17 cellular contexts compared by ENCODE assay signal in the genomic region with DNA sequence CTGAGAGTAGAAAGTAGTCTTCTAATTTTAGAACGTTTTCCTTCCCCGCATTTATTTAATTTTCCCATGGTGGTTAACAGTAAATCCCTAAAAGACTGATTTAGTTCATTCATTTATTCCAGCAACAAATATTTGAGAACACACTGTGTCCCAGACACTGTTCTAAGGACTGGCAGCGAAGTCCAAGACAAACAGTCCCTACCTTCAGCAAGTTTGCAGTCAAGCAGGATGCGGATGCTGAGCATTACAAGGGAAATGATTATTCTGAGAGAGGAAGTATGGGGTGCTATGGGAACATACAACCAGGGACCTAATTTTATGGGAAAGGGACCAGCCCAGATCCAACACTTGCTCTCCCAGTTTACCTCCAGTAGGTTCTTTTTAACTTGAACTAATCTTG. TPM values are rescaled to one million over a fixed set of nuclear protein-coding genes. Genes with fewer than 3 reads are reported as not detected.
A peak's percentile ranks its signal among the peaks of the same experiment; 100 is the strongest.
DNase-seq lines count a peak whose midpoint lies in the region; ATAC-seq and TF ChIP-seq lines count a peak whose summit lies in the region.
"Had no signal": no experiment of that assay in that cellular context is flagged by ENCODE, and none has a peak within 500 bp of the region (broad histone marks: within the 10 kb centered on the region; RNA-seq: fewer than 3 reads in every experiment).

No MANE protein-coding gene starts in this region.

- peaks cover 34% of the 10 kb centered on the region for H3K36me3 Mint-ChIP-seq in CD4-positive, alpha-beta T cell (ENCODE audit: low read depth)
- H3K36me3 Mint-ChIP-seq in activated naive CD8-positive, alpha-beta T cell treated with anti-CD3 and anti-CD28 coated beads, Interleukin-2, amount 50 U/mL, for 24 hours (ENCODE audit: low read depth), result peaks cover 31% of the 10 kb centered on the region

- H3K4me2 ChIP-seq in DND-41 (ENCODE audit: insufficient read depth, low read length) (no peak overlapping the region), trophoblast cell (ENCODE audit: low read length) (no peak overlapping the region)

- peak overlapping the region; percentile 6 for H3K4me3 Mint-ChIP-seq in CD4-positive, alpha-beta T cell
- H3K4me3 Mint-ChIP-seq in activated naive CD8-positive, alpha-beta T cell treated with anti-CD3 and anti-CD28 coated beads, Interleukin-2, amount 50 U/mL, for 24 hours, result no peak overlapping the region

- no peaks in the 10 kb centered on the region for H3K9me3 Mint-ChIP-seq in CD4-positive, alpha-beta T cell
- H3K9me3 Mint-ChIP-seq in activated naive CD8-positive, alpha-beta T cell treated with anti-CD3 and anti-CD28 coated beads, Interleukin-2, amount 50 U/mL, for 24 hours, result no peaks in the 10 kb centered on the region
- H3K9me3 Mint-ChIP-seq: activated T-helper 1 cell treated with anti-CD3 and anti-CD28 coated beads, Interleukin-12 subunit alpha, Interleukin-12 subunit beta, Interleukin-2, Interleukin-4 antibody, amounts not matched to agents 30 ng/mL and 10 ng/mL and 1 ng/mL, durations not matched to agents 14 hours and 24 hours and 36 hours had no signal

- peak overlapping the region; percentile 97 for H3K27ac Mint-ChIP-seq in CD4-positive, alpha-beta T cell
- H3K27ac Mint-ChIP-seq in activated naive CD8-positive, alpha-beta T cell treated with anti-CD3 and anti-CD28 coated beads, Interleukin-2, amount 50 U/mL, for 24 hours, result peak overlapping the region; percentile 100

- H3K36me3 ChIP-seq in DND-41 (ENCODE audit: insufficient read depth, low read length) (peaks cover 13% of the 10 kb centered on the region), muscle layer of duodenum (ENCODE audit: control insufficient read depth in 1 of 2, insufficient read depth in 2 of 2, low read length in 2 of 2) (peaks cover 3 to 10% of the 10 kb centered on the region in 2 donors), trophoblast cell (ENCODE audit: control insufficient read depth in 1 of 2, insufficient read depth in 2 of 2, low read length in 2 of 2) (peaks cover 15 to 29% of the 10 kb centered on the region in 2 experiments)
- H3K36me3 ChIP-seq: gastrocnemius medialis had no signal

- H3K9ac ChIP-seq in DND-41 (ENCODE audit: low read depth, low read length) (no peak overlapping the region), trophoblast cell (ENCODE audit: low read length) (no peak overlapping the region)

- H2BK12ac ChIP-seq in trophoblast cell (ENCODE audit: low read length), result no peak overlapping the region

- H4K8ac ChIP-seq in trophoblast cell (ENCODE audit: low read depth, low read length), result no peak overlapping the region

- H3K4me3 ChIP-seq in DND-41 (ENCODE audit: low read depth in 1 of 2, low read length in 2 of 2) (no peak overlapping the region), muscle layer of duodenum (ENCODE audit: low read depth in 1 of 2, low read length in 2 of 2) (no peak overlapping the region), trophoblast cell (ENCODE audit: low read depth, low read length) (no peak overlapping the region)

- H4K91ac ChIP-seq in trophoblast cell (ENCODE audit: low read depth, low read length), result no peak overlapping the region

- peaks cover 25% of the 10 kb centered on the region for H3K27me3 Mint-ChIP-seq in CD4-positive, alpha-beta T cell
- H3K27me3 Mint-ChIP-seq in activated naive CD8-positive, alpha-beta T cell treated with anti-CD3 and anti-CD28 coated beads, Interleukin-2, amount 50 U/mL, for 24 hours, result peaks cover 12% of the 10 kb centered on the region

- H3K4me1 Mint-ChIP-seq in CD4-positive, alpha-beta T cell (ENCODE audit: low read depth), result peaks cover 28% of the 10 kb centered on the region
- peaks cover 37% of the 10 kb centered on the region for H3K4me1 Mint-ChIP-seq in activated naive CD8-positive, alpha-beta T cell treated with anti-CD3 and anti-CD28 coated beads, Interleukin-2, amount 50 U/mL, for 24 hours

- H2AK5ac ChIP-seq in trophoblast cell (ENCODE audit: low read length), result no peak overlapping the region

- no peak overlapping the region for H4K12ac ChIP-seq in trophoblast cell (ENCODE audit: low read depth, low read length)

- intact Hi-C loops in CD4-positive, alpha-beta T cell (cut with DNase I, micrococcal nuclease), result no loop called here

- no peak overlapping the region for H3K18ac ChIP-seq in trophoblast cell (ENCODE audit: low read length)

- DNase-seq in CD4-positive, alpha-beta T cell, result no peak
- DNase-seq in DND-41 (no peak), trophoblast cell (no peak), DMS 273 treated with DMSO at 0.1 percent for 48 hours (lab: John Stamatoyannopoulos, UW) (no peak), foreskin melanocyte (no peak)
- no peak for DNase-seq in activated naive CD8-positive, alpha-beta T cell treated with anti-CD3 and anti-CD28 coated beads, Interleukin-2, amount 50 U/mL, for 24 hours
- DNase-seq: activated CD4-positive, CD25-positive, alpha-beta regulatory T cell; effector memory CD4-positive, alpha-beta T cell; gastrocnemius medialis; GDM1; retina; stimulated activated CD4-positive, alpha-beta T cell treated with anti-CD3 and anti-CD28 coated beads, Interleukin-2, amount 100 ng/mL, for 24 hours had no signal

- H3K14ac ChIP-seq in trophoblast cell (ENCODE audit: low read length), result no peak overlapping the region

- POLR2A ChIA-PET in CD4-positive, alpha-beta T cell (lab: Charles Lee), result interaction anchor here (1.0 to 11.3 kb wide), 8 partner anchors 11 to 1473 kb away, joined by 3 to 245 read pairs (median 12); a partner anchor contains a TSS

- H2BK120ac ChIP-seq in trophoblast cell (ENCODE audit: insufficient read depth, low read length, poor library complexity), result no peak overlapping the region

- H3K27me3 ChIP-seq in CD4-positive, alpha-beta T cell (ENCODE audit: control insufficient read depth, insufficient read depth, low read length), result no peaks in the 10 kb centered on the region
- H3K27me3 ChIP-seq in DND-41 (ENCODE audit: insufficient read depth, low read length, poor library complexity) (no peaks in the 10 kb centered on the region), muscle layer of duodenum (ENCODE audit: low read depth, low read length) (no peaks in the 10 kb centered on the region), trophoblast cell (ENCODE audit: insufficient read depth, low read length) (no peaks in the 10 kb centered on the region)

- H2AFZ ChIP-seq in DND-41 (ENCODE audit: low read depth, low read length), result peak overlapping the region; percentile 77
- H2AFZ ChIP-seq in trophoblast cell (ENCODE audit: insufficient read depth, low read length, poor library complexity), result no peak overlapping the region

- H3K79me2 ChIP-seq in DND-41 (ENCODE audit: insufficient read depth, low read length) (peaks cover 12% of the 10 kb centered on the region), trophoblast cell (ENCODE audit: control insufficient read depth, insufficient read depth, low read length, poor library complexity) (no peaks in the 10 kb centered on the region)

- no CpG with 5 or more reads among the region's 4 CpGs for WGBS in trophoblast cell (ENCODE audit: extremely low coverage, insufficient coverage, insufficient read length)

- no peak for ATAC-seq in CD4-positive, alpha-beta T cell (ENCODE audit: poor library complexity)
- no peak for ATAC-seq in DND-41 (ENCODE audit: insufficient read depth, low read depth)
- ATAC-seq in activated naive CD8-positive, alpha-beta T cell treated with anti-CD3 and anti-CD28 coated beads, Interleukin-2, amount 50 U/mL, for 24 hours, result no peak
- ATAC-seq: SK-N-SH treated with all-trans-retinoic acid at 6 μM for 48 hours had no signal

- H3K27ac ChIP-seq in CD4-positive, alpha-beta T cell (ENCODE audit: low read depth, low read length), result no peak overlapping the region
- H3K27ac ChIP-seq in DND-41 (ENCODE audit: low read length) (no peak overlapping the region), muscle layer of duodenum (ENCODE audit: low read length) (peak overlapping the region; percentile 89), trophoblast cell (ENCODE audit: low read depth, low read length) (no peak overlapping the region)

- no peak overlapping the region for H3K23ac ChIP-seq in trophoblast cell (ENCODE audit: low read length)

- no peak overlapping the region for H3K4ac ChIP-seq in trophoblast cell (ENCODE audit: low read depth, low read length)

- no peak for TF ChIP-seq CTCF in CD4-positive, alpha-beta T cell (IDR thresholded peaks at IDR 0.05)
- TF ChIP-seq CTCF in DND-41 (IDR thresholded peaks at IDR 0.05; ENCODE audit: borderline replicate concordance, extremely low read depth, low read length, poor library complexity, severe bottlenecking), result no peak

- H3K9me3 ChIP-seq in CD4-positive, alpha-beta T cell (ENCODE audit: control insufficient read depth, low read length), result no peaks in the 10 kb centered on the region
- H3K9me3 ChIP-seq in DND-41 (ENCODE audit: insufficient read depth, low read length, severe bottlenecking) (no peaks in the 10 kb centered on the region), muscle layer of duodenum (ENCODE audit: control insufficient read depth in 1 of 2, low read length in 2 of 2) (no peaks in the 10 kb centered on the region), trophoblast cell (ENCODE audit: insufficient read depth, low read depth, low read length) (no peaks in the 10 kb centered on the region)
- H3K9me3 ChIP-seq: gastrocnemius medialis had no signal

- H3K4me1 ChIP-seq in DND-41 (ENCODE audit: insufficient read depth, low read length), result peaks cover 17% of the 10 kb centered on the region
- peaks cover 9 to 38% of the 10 kb centered on the region in 2 donors for H3K4me1 ChIP-seq in muscle layer of duodenum (ENCODE audit: control insufficient read depth in 1 of 2, insufficient read depth in 2 of 2, low read length in 2 of 2)
- H3K4me1 ChIP-seq in trophoblast cell (ENCODE audit: control insufficient read depth in 1 of 2, insufficient read depth in 2 of 2, low read length in 2 of 2), result peaks cover 14 to 16% of the 10 kb centered on the region in 2 experiments

- H3K79me1 ChIP-seq in trophoblast cell (ENCODE audit: low read length), result peaks cover 1% of the 10 kb centered on the region

- CTCF ChIA-PET in CD4-positive, alpha-beta T cell (lab: Charles Lee), result interaction anchor here (1.3 to 3.7 kb wide), 3 partner anchors 12 to 42 kb away, joined by 4 to 9 read pairs (median 8); a partner anchor contains a TSS

- no peak overlapping the region for H2BK5ac ChIP-seq in trophoblast cell (ENCODE audit: low read depth, low read length, poor library complexity)

- H4K20me1 ChIP-seq in DND-41 (ENCODE audit: insufficient read depth, low read length), result no peaks in the 10 kb centered on the region

RNA-seq across cellular contexts. Expression of a gene that starts 1.2 kb away (rescaled TPM):
- total RNA-seq in CD4-positive, alpha-beta T cell, result under 1 TPM; 0.63 to 0.67 TPM
- polyA plus RNA-seq in trophoblast cell (2013), result 2.4 TPM in 2 replicates

RNA-seq across cellular contexts. Expression of a gene that starts 20.4 kb away (rescaled TPM):
- total RNA-seq in CD4-positive, alpha-beta T cell, result 1 to 10 TPM in 1 of 2 experiments, under 1 TPM in 1; 0.74 to 1.7 TPM
- polyA plus RNA-seq in trophoblast cell (2013), result 15.9 and 17.9 TPM in 2 replicates

RNA-seq across cellular contexts. Expression of a gene that starts 29.7 kb away (rescaled TPM):
- 100 to 1,000 TPM; 279 to 290 TPM for total RNA-seq in CD4-positive, alpha-beta T cell
- 0.54 and 0.63 TPM in 2 replicates for polyA plus RNA-seq in trophoblast cell (2013)
- total RNA-seq: GM23338, kidney epithelial cell had no signal
- polyA plus RNA-seq: GM23338 had no signal

RNA-seq across cellular contexts. Expression of a gene that starts 42.2 kb away (rescaled TPM):
- 1 to 10 TPM; 6.0 to 6.4 TPM for total RNA-seq in CD4-positive, alpha-beta T cell
- 2.8 TPM in 2 replicates for polyA plus RNA-seq in trophoblast cell (2013)
